In the genomic region with DNA sequence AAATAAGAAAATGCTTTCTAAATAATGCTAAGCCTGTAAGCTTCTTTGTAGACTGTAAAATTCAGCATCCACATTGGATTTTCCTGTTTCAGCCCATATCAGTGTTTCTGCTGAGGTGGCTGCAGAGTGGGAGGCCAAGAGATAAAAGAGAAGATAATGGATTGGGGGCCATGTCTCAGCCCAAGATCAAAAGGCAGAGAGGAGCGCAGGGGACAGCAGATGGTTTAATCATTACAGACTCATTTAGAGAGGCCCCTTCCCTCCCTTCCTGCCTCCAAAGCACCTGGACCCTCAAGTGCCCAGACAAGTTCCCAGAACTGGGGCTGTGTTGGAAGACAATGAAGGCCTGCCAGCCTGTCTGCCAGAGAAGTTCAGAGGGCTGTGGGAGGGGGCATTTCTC, we compare ENCODE assay signal across 12 cellular contexts.
"Had no signal": no experiment of that assay in that cellular context is flagged by ENCODE, and none has a peak within 500 bp of the region (broad histone marks: within the 10 kb centered on the region; RNA-seq: fewer than 3 reads in every experiment).

No MANE protein-coding gene starts in this region.

- DNase-seq: activated CD4-positive, alpha-beta T cell treated with anti-CD3 and anti-CD28 coated beads, Interleukin-2, amount 10 ng/mL, durations not matched to agents 7 days and 5 days; activated CD8-positive, alpha-beta memory T cell treated with anti-CD3 and anti-CD28 coated beads for 24 hours; activated naive CD8-positive, alpha-beta T cell treated with anti-CD3 and anti-CD28 coated beads, Interleukin-2, amount 10 ng/mL, durations not matched to agents 7 days and 5 days; brain microvascular endothelial cell; effector CD4-positive, alpha-beta T cell; foreskin keratinocyte; left ventricle myocardium superior; natural killer cell; stimulated activated CD4-positive, alpha-beta T cell treated with anti-CD3 and anti-CD28 coated beads, Interleukin-4, amount 100 ng/mL, for 24 hours; stimulated activated naive CD4-positive, alpha-beta T cell; tibial artery; uterus had no signal

- ATAC-seq: foreskin keratinocyte, left ventricle myocardium superior, natural killer cell had no signal
